ENCODE assay signal across 11 cellular contexts in the genomic region with DNA sequence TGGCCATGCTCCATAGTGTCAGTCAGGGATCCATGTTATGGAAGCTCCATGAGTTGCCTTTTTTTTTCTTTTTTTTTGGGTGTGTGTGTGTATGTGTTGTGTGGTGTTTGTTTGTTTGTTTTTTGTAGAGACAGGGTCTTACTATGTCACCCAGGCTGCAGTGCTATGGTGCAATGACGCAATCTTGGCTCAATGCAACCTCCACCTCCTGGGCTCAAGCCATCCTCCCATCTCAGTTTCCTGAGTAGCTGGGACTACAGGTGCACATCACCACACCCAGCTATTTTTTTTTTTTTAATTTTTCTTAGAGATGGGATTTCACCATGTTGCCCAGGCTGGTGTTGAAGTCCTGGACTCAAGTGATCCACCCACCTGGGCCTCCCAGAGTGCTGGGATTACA. TPM values are rescaled to one million over a fixed set of nuclear protein-coding genes. Genes with fewer than 3 reads are reported as not detected.
DNase-seq lines count a peak whose midpoint lies in the region; ATAC-seq and TF ChIP-seq lines count a peak whose summit lies in the region.
"Had no signal": no experiment of that assay in that cellular context is flagged by ENCODE, and none has a peak within 500 bp of the region (broad histone marks: within the 10 kb centered on the region; RNA-seq: fewer than 3 reads in every experiment).

No MANE protein-coding gene starts in this region.

- no peak for TF ChIP-seq CTCF in IMR-90 (conservative IDR thresholded peaks at IDR 0.05; ENCODE audit: low read depth, low read length)
- no peak for TF ChIP-seq CTCF in psoas muscle (IDR thresholded peaks at IDR 0.05)

- peak overlapping the region; percentile 39; the same call in 1 of the 2 replicates for H3K18ac ChIP-seq in IMR-90 (ENCODE audit: low read depth, low read length)

- no peak overlapping the region for H2AFZ ChIP-seq in IMR-90 (replicated peaks; ENCODE audit: low read length, poor library complexity)

- no peak for DNase-seq in T-helper 2 cell treated with Interferon-gamma antibody and Interleukin-4, amounts not matched to agents 5 μg/mL and 100 μg/mL, for 36 hours (ENCODE audit: low spot score)
- DNase-seq in T-helper 2 cell (no peak), IMR-90 (no peak), psoas muscle (no peak), NOMO-1 treated with DMSO at 0.1 percent for 48 hours (lab: John Stamatoyannopoulos, UW; ENCODE audit: unreplicated experiment) (no peak), Ammon's horn (ENCODE audit: low spot score) (no peak)
- no peak for DNase-seq in effector memory CD4-positive, alpha-beta T cell
- DNase-seq: Kasumi-1 had no signal

- H3K4me1 Mint-ChIP-seq in T-helper 2 cell treated with Interferon-gamma antibody and Interleukin-4, amounts not matched to agents 5 μg/mL and 100 μg/mL, for 36 hours (ENCODE audit: low read depth): peaks cover 45% of the 10 kb centered on the region

- H3K4me3 Mint-ChIP-seq in T-helper 2 cell treated with Interferon-gamma antibody and Interleukin-4, amounts not matched to agents 5 μg/mL and 100 μg/mL, for 36 hours: peak overlapping the region; percentile 31
- H3K4me3 Mint-ChIP-seq: activated T-helper 1 cell treated with anti-CD3 and anti-CD28 coated beads, Interleukin-12 subunit alpha, Interleukin-12 subunit beta, Interleukin-2, Interleukin-4 antibody, amounts not matched to agents 30 ng/mL and 10 ng/mL and 1 ng/mL, durations not matched to agents 14 hours and 24 hours and 36 hours had no signal

- intact Hi-C loops in IMR-90 (cut with micrococcal nuclease) (loop anchor here (10.0 kb wide), 1 partner anchor 324 kb away; no protein-coding TSS in a partner anchor), psoas muscle (cut with DNase I) (no loop called here)

- ATAC-seq in IMR-90 (ENCODE audit: low read depth): no peak
- no peak for ATAC-seq in psoas muscle

- H3K56ac ChIP-seq in IMR-90 (ENCODE audit: extremely low read depth, insufficient read depth, low read length): no peak overlapping the region

- CTCF ChIA-PET in IMR-90 (lab: Yijun Ruan, JAX): interaction anchor here (1.6 kb wide), 1 partner anchor 89 kb away, joined by 5 read pairs; no protein-coding TSS in a partner anchor

- H3K27me3 Mint-ChIP-seq in T-helper 2 cell treated with Interferon-gamma antibody and Interleukin-4, amounts not matched to agents 5 μg/mL and 100 μg/mL, for 36 hours (ENCODE audit: low read depth): no peaks in the 10 kb centered on the region

- no peak overlapping the region; the same call in 1 of the 2 replicates for H2BK20ac ChIP-seq in IMR-90 (ENCODE audit: low read depth, low read length)

- no CpG with 5 or more reads among the region's 1 CpG for WGBS in IMR-90 (ENCODE audit: extremely low coverage in 2 of 2, insufficient read length in 1 of 2), 2 experiments
- 92 to 100% (median 100%) methylated on average over 1 of the region's 1 CpG for WGBS in psoas muscle, 3 donors

- no peak overlapping the region for H3K27ac ChIP-seq in IMR-90 (ENCODE audit: insufficient read depth, low read length)
- H3K27ac ChIP-seq in effector memory CD4-positive, alpha-beta T cell (ENCODE audit: insufficient read depth, low read length, poor library complexity, severe bottlenecking): peak overlapping the region; percentile 72
- peak overlapping the region in 18 of 21 experiments; percentile 53 to 99 (median 88) for H3K27ac ChIP-seq in skin epidermis
- no peak overlapping the region for H3K27ac ChIP-seq in psoas muscle

- H3K9me3 ChIP-seq in IMR-90 (ENCODE audit: control insufficient read depth, insufficient read depth, low read length) (no peaks in the 10 kb centered on the region), psoas muscle (no peaks in the 10 kb centered on the region)
- H3K9me3 ChIP-seq in effector memory CD4-positive, alpha-beta T cell (ENCODE audit: control insufficient read depth, low read length): no peaks in the 10 kb centered on the region

- H3K4me1 ChIP-seq in IMR-90 (ENCODE audit: control insufficient read depth, insufficient read depth, low read length) (peaks cover 5% of the 10 kb centered on the region), psoas muscle (no peaks in the 10 kb centered on the region)
- H3K4me1 ChIP-seq in effector memory CD4-positive, alpha-beta T cell (ENCODE audit: control insufficient read depth, insufficient read depth, low read length, poor library complexity, severe bottlenecking): peaks cover 12% of the 10 kb centered on the region

- in situ Hi-C loops in IMR-90 (cut with MboI; ENCODE audit: low sequenced_read_pairs): loop anchor here (5.0 to 25.0 kb wide), 2 partner anchors 66 to 674 kb away; no protein-coding TSS in a partner anchor

- dilution Hi-C loops in IMR-90 (cut with HindIII; ENCODE audit: low sequenced_read_pairs, unreplicated experiment): no loop called here

- no peaks in the 10 kb centered on the region; the same call in 1 of the 2 replicates for H3K9me1 ChIP-seq in IMR-90 (ENCODE audit: insufficient read depth, low read length)

- no peak overlapping the region for H3K27ac Mint-ChIP-seq in T-helper 2 cell treated with Interferon-gamma antibody and Interleukin-4, amounts not matched to agents 5 μg/mL and 100 μg/mL, for 36 hours
- H3K27ac Mint-ChIP-seq: activated T-helper 1 cell treated with anti-CD3 and anti-CD28 coated beads, Interleukin-12 subunit alpha, Interleukin-12 subunit beta, Interleukin-2, Interleukin-4 antibody, amounts not matched to agents 30 ng/mL and 10 ng/mL and 1 ng/mL, durations not matched to agents 14 hours and 24 hours and 36 hours had no signal

- H3K79me1 ChIP-seq in IMR-90 (ENCODE audit: low read depth in 1 of 2, low read length in 2 of 2): peaks cover 14 to 29% of the 10 kb centered on the region in 2 experiments

- no peak overlapping the region for H4K91ac ChIP-seq in IMR-90 (ENCODE audit: insufficient read depth, low read depth, low read length)

- no peak overlapping the region for H3K4ac ChIP-seq in IMR-90 (ENCODE audit: low read depth, low read length)

- H2BK120ac ChIP-seq in IMR-90 (ENCODE audit: low read depth, low read length): no peak overlapping the region

- H3K9ac ChIP-seq in IMR-90 (ENCODE audit: low read depth, low read length): no peak overlapping the region

- H3K23ac ChIP-seq in IMR-90 (ENCODE audit: low read depth, low read length): no peak overlapping the region

- no peak for TF ChIP-seq RAD21 in IMR-90 (IDR thresholded peaks at IDR 0.05; ENCODE audit: low read length)

- H4K20me1 ChIP-seq in IMR-90 (ENCODE audit: insufficient read depth, low read length): no peaks in the 10 kb centered on the region

- no peaks in the 10 kb centered on the region for H3K9me3 Mint-ChIP-seq in T-helper 2 cell treated with Interferon-gamma antibody and Interleukin-4, amounts not matched to agents 5 μg/mL and 100 μg/mL, for 36 hours
- H3K9me3 Mint-ChIP-seq: activated T-helper 1 cell treated with anti-CD3 and anti-CD28 coated beads, Interleukin-12 subunit alpha, Interleukin-12 subunit beta, Interleukin-2, Interleukin-4 antibody, amounts not matched to agents 30 ng/mL and 10 ng/mL and 1 ng/mL, durations not matched to agents 14 hours and 24 hours and 36 hours had no signal

- H3K4me3 ChIP-seq in IMR-90 (ENCODE audit: insufficient read depth, low read depth, low read length) (no peak overlapping the region), skin epidermis (no peak overlapping the region), psoas muscle (no peak overlapping the region)
- no peak overlapping the region for H3K4me3 ChIP-seq in effector memory CD4-positive, alpha-beta T cell (ENCODE audit: insufficient read depth, low read depth, low read length, poor library complexity, severe bottlenecking)

- H3K27me3 ChIP-seq in IMR-90 (ENCODE audit: control insufficient read depth, insufficient read depth, low read length): no peaks in the 10 kb centered on the region
- no peaks in the 10 kb centered on the region for H3K27me3 ChIP-seq in effector memory CD4-positive, alpha-beta T cell (replicated peaks; ENCODE audit: control insufficient read depth, insufficient read depth, low read length, poor library complexity, severe bottlenecking)
- H3K27me3 ChIP-seq in psoas muscle (ENCODE audit: insufficient read depth in 3 of 3, low read length in 2 of 3): no peaks in the 10 kb centered on the region

- TF ChIP-seq POLR2A in IMR-90 (IDR thresholded peaks at IDR 0.05; ENCODE audit: low read depth, low read length): no peak

- H3K4me2 ChIP-seq in IMR-90 (ENCODE audit: low read depth, low read length): no peak overlapping the region

- H4K8ac ChIP-seq in IMR-90 (ENCODE audit: low read depth in 2 of 2, low read length in 2 of 2): peak overlapping the region in 1 of 2 experiments; percentile 24; a peak in 1 of 4 replicates

- H2BK5ac ChIP-seq in IMR-90 (ENCODE audit: low read depth, low read length, poor library complexity, severe bottlenecking): peak overlapping the region; percentile 92

- no peak overlapping the region for H3K14ac ChIP-seq in IMR-90 (replicated peaks; ENCODE audit: low read depth, low read length)

- H3K36me3 Mint-ChIP-seq in T-helper 2 cell treated with Interferon-gamma antibody and Interleukin-4, amounts not matched to agents 5 μg/mL and 100 μg/mL, for 36 hours (ENCODE audit: low read depth): peaks cover 22% of the 10 kb centered on the region

- POLR2A ChIA-PET in IMR-90 (lab: Charles Lee; ENCODE audit: unreplicated experiment): no interaction called here

- H4K5ac ChIP-seq in IMR-90 (ENCODE audit: low read depth, low read length): no peak overlapping the region

- no peak overlapping the region for H2BK15ac ChIP-seq in IMR-90 (ENCODE audit: low read depth, low read length)

- no TSS peak for BruUV-seq in IMR-90 (replicated peaks; lab: Mats Ljungman, UMichigan)

- H3K36me3 ChIP-seq in IMR-90 (ENCODE audit: control insufficient read depth, insufficient read depth, low read length): peaks cover 2% of the 10 kb centered on the region; the same call in 1 of the 2 replicates
- H3K36me3 ChIP-seq in effector memory CD4-positive, alpha-beta T cell (ENCODE audit: control insufficient read depth, insufficient read depth, low read length): no peaks in the 10 kb centered on the region
- no peaks in the 10 kb centered on the region for H3K36me3 ChIP-seq in psoas muscle (ENCODE audit: insufficient read depth in 1 of 2, low read depth in 1 of 2)

- H2AK5ac ChIP-seq in IMR-90 (ENCODE audit: low read depth, low read length): peak overlapping the region; percentile 65

- no peak overlapping the region for H2AK9ac ChIP-seq in IMR-90 (replicated peaks; ENCODE audit: low read depth, low read length, poor library complexity)

RNA-seq across cellular contexts. Expression of a gene that starts 1.1 kb away (rescaled TPM):
- total RNA-seq in IMR-90 (2012; rRNA removed) (39.4 and 46.8 TPM in 2 replicates), psoas muscle (10 to 100 TPM in 1 of 4 donors, 1 to 10 TPM in 3; 6.2 to 12.4 (median 7.9) TPM)
- polyA plus RNA-seq in IMR-90 (2012; rRNA removed) (30.4 and 43.6 TPM in 2 replicates), psoas muscle (1 to 10 TPM; 5.1 to 5.6 (median 5.5) TPM)
- 7.4 and 15.7 TPM in 2 replicates for polyA plus RNA-seq in IMR-90 (2012; cell fraction: cytosol; rRNA removed)
- polyA plus RNA-seq in IMR-90 (2012; cell fraction: nucleus; rRNA removed; ENCODE audit: low replicate concordance): 35.2 and 246 TPM in 2 replicates

RNA-seq across cellular contexts. Expression of a gene that starts 3.6 kb away (rescaled TPM):
- total RNA-seq in IMR-90 (2012; rRNA removed) (49.1 and 58.0 TPM in 2 replicates), psoas muscle (1 to 10 TPM; 1.1 to 6.3 (median 3.0) TPM)
- polyA plus RNA-seq in IMR-90 (2012; rRNA removed) (26.3 and 32.6 TPM in 2 replicates), psoas muscle (1 to 10 TPM in 2 of 3 donors, under 1 TPM in 1; 0.98 to 2.6 (median 1.6) TPM)
- 11.5 and 14.9 TPM in 2 replicates for polyA plus RNA-seq in IMR-90 (2012; cell fraction: cytosol; rRNA removed)
- 10.8 and 29.4 TPM in 2 replicates for polyA plus RNA-seq in IMR-90 (2012; cell fraction: nucleus; rRNA removed; ENCODE audit: low replicate concordance)

RNA-seq across cellular contexts. Expression of a gene that starts 47.8 kb away (rescaled TPM):
- total RNA-seq in IMR-90 (2012; rRNA removed) (not detected in 2 replicates), psoas muscle (not detected)
- polyA plus RNA-seq in IMR-90 (2012; rRNA removed) (not detected in 2 replicates), psoas muscle (not detected)
- polyA plus RNA-seq in IMR-90 (2012; cell fraction: cytosol; rRNA removed): not detected in 2 replicates
- not detected in 2 replicates for polyA plus RNA-seq in IMR-90 (2012; cell fraction: nucleus; rRNA removed; ENCODE audit: low replicate concordance)
- total RNA-seq: activated T-helper 1 cell treated with anti-CD3 and anti-CD28 coated beads, Interleukin-12 subunit alpha, Interleukin-12 subunit beta, Interleukin-2, Interleukin-4 antibody, amounts not matched to agents 30 ng/mL and 10 ng/mL and 1 ng/mL, durations not matched to agents 14 hours and 24 hours and 36 hours; myocyte had no signal

Comparison
In these comparisons a context has a peak if more than half of its experiments do, and no peak if none do; other contexts are left out.
1. H3K27ac ChIP-seq: peak in effector memory CD4-positive, alpha-beta T cell (single experiment) and skin epidermis (18 of 21); none in IMR-90 (single experiment) and psoas muscle (single experiment).